1 cellular context compared by ENCODE assay signal in genomic region chr9:69171049-69171448, GRCh38.
TF ChIP-seq lines count a peak whose summit lies in the region.

No MANE protein-coding gene starts in this region.

TF ChIP-seq in K562, 482 proteins besides CTCF, POLR2A, EP300 and RAD21 (continued from another document and continues in another):
- TF ChIP-seq ZNF407 (IDR thresholded peaks at IDR 0.05; ENCODE audit: low read depth) (no peak), ZNF318 (IDR thresholded peaks at IDR 0.05; ENCODE audit: borderline replicate concordance in 1 of 2, low read depth in 1 of 2) (no peak), HDAC6 (IDR thresholded peaks at IDR 0.05; ENCODE audit: low read depth, low read length) (no peak), CREB3 (tag; conservative IDR thresholded peaks at IDR 0.05; ENCODE audit: low read depth) (no peak), HLTF (IDR thresholded peaks at IDR 0.05) (no peak), TRIM24 (IDR thresholded peaks at IDR 0.05) (peak in 1 of 2 experiments; percentile 15; a peak in 1 of 4 replicates), SOX6 (IDR thresholded peaks at IDR 0.05) (peak; percentile 68; the same call in 1 of the 2 replicates), MAZ (CRISPR knock-in tag; conservative IDR thresholded peaks at IDR 0.05 in 1 of 2, IDR thresholded peaks at IDR 0.05 in 1 of 2) (no peak), COPS2 (conservative IDR thresholded peaks at IDR 0.05) (no peak), POLR2AphosphoS5 (IDR thresholded peaks at IDR 0.05; ENCODE audit: control insufficient read depth, insufficient read depth, low read depth, low read length) (peak; percentile 52; the same call in 1 of the 2 replicates), ARID3A (IDR thresholded peaks at IDR 0.05; ENCODE audit: borderline replicate concordance, low read depth, low read length) (peak; percentile 29; the same call in 1 of the 2 replicates), AFF4 (CRISPR knock-in tag; IDR thresholded peaks at IDR 0.05) (no peak), POLR2G (IDR thresholded peaks at IDR 0.05; ENCODE audit: low read depth, low read length) (no peak), NRF1 (conservative IDR thresholded peaks at IDR 0.05 in 1 of 2, IDR thresholded peaks at IDR 0.05 in 1 of 2) (peak; percentile 20 to 24; a peak in 1 of 4 replicates), PCBP1 (IDR thresholded peaks at IDR 0.05; ENCODE audit: low read depth, low read length, poor library complexity, severe bottlenecking) (no peak), CHAMP1 (IDR thresholded peaks at IDR 0.05) (no peak), TBL1XR1 (IDR thresholded peaks at IDR 0.05; ENCODE audit: low read length in 2 of 2) (no peak), ZNF24 (IDR thresholded peaks at IDR 0.05) (peak; percentile 40; the same call in 1 of the 2 replicates), MAX (CRISPR knock-in tag; IDR thresholded peaks at IDR 0.05) (no peak), CREB5 (CRISPR knock-in tag; IDR thresholded peaks at IDR 0.05) (no peak), ZKSCAN1 (IDR thresholded peaks at IDR 0.05; ENCODE audit: low read depth, low read length) (no peak), KAT8 (IDR thresholded peaks at IDR 0.05; ENCODE audit: low read depth) (no peak), NCOR1 (IDR thresholded peaks at IDR 0.05) (peak; percentile 66)
